ENCODE assay signal across 8 cellular contexts in genomic region chr17:41812176-41813038, GRCh38. TPM values are rescaled to one million over a fixed set of nuclear protein-coding genes. Genes with fewer than 3 reads are reported as not detected.
DNase-seq lines count a peak whose midpoint lies in the region; ATAC-seq and TF ChIP-seq lines count a peak whose summit lies in the region.

Gene FKBP10 (plus strand): TSS chr17:41813004. CDS start chr17:41813035, 31 bp downstream.

- H3K4me1 ChIP-seq in testis, result peaks cover 17% of the 10 kb centered on the region

- POLR2A ChIA-PET in CD4-positive, alpha-beta T cell (lab: Charles Lee), result interaction anchor here (0.7 to 2.8 kb wide), 13 partner anchors 11 to 394 kb away, joined by 3 to 24 read pairs (median 5); partner anchors contain the start of genes ACLY, CNP, EIF1 and KLHL11

- intact Hi-C loops in CD4-positive, alpha-beta T cell (cut with DNase I, micrococcal nuclease), result no loop called here
- intact Hi-C loops in testis (cut with DNase I; ENCODE audit: low total_unique reads), result no loop called here

- no peaks in the 10 kb centered on the region for H3K9me3 ChIP-seq in CD4-positive, alpha-beta T cell (ENCODE audit: control insufficient read depth, low read length)
- H3K9me3 ChIP-seq in testis, result no peaks in the 10 kb centered on the region

- H3K36me3 ChIP-seq in testis (ENCODE audit: low read depth, missing control alignments), result no peaks in the 10 kb centered on the region

- H3K27me3 Mint-ChIP-seq in CD4-positive, alpha-beta T cell, result no peaks in the 10 kb centered on the region
- H3K27me3 Mint-ChIP-seq in naive B cell, result peaks cover 6 to 38% (median 10%) of the 10 kb centered on the region in 3 donors

- H3K4me1 Mint-ChIP-seq in CD4-positive, alpha-beta T cell (ENCODE audit: low read depth), result peaks cover 22% of the 10 kb centered on the region
- H3K4me1 Mint-ChIP-seq in naive B cell, result peaks cover 10 to 21% (median 15%) of the 10 kb centered on the region in 3 donors

- WGBS in testis, 2 donors, result 1% methylated on average over 25 to 39 of the region's 39 CpGs

- TF ChIP-seq POLR2A in testis (IDR thresholded peaks at IDR 0.05), result no peak

- H3K36me3 Mint-ChIP-seq in CD4-positive, alpha-beta T cell (ENCODE audit: low read depth), result peaks cover 10% of the 10 kb centered on the region
- no peaks in the 10 kb centered on the region for H3K36me3 Mint-ChIP-seq in naive B cell

- DNase-seq in CD4-positive, alpha-beta T cell, result peak in 8 of 10 experiments; percentile 16 to 36 (median 21)
- DNase-seq in HCEC 1CT, result peak; percentile 72
- peak; percentile 71 for DNase-seq in NCI-H82 treated with DMSO at 0.1 percent for 48 hours (lab: John Stamatoyannopoulos, UW; ENCODE audit: unreplicated experiment)
- DNase-seq in activated effector memory CD4-positive, alpha-beta T cell treated with Interleukin-2 at 50 U/mL for 16 hours, result peak; percentile 22
- DNase-seq in fibroblast of the aortic adventitia (ENCODE audit: low read depth), result peak; percentile 87
- peak; percentile 21 for DNase-seq in naive B cell
- peak; percentile 79 for DNase-seq in testis
- DNase-seq in GDM1 (lab: John Stamatoyannopoulos, UW), result no peak

- peak within 1 kb of the TSS; percentile 97 for H3K4me3 Mint-ChIP-seq in CD4-positive, alpha-beta T cell
- peak within 1 kb of the TSS; percentile 85 to 93 (median 91) for H3K4me3 Mint-ChIP-seq in naive B cell

- no peaks in the 10 kb centered on the region for H3K27me3 ChIP-seq in CD4-positive, alpha-beta T cell (ENCODE audit: control insufficient read depth, insufficient read depth, low read length)
- no peaks in the 10 kb centered on the region for H3K27me3 ChIP-seq in testis

- CTCF ChIA-PET in CD4-positive, alpha-beta T cell (lab: Charles Lee), result interaction anchor here (0.9 to 1.5 kb wide), 6 partner anchors 11 to 75 kb away, joined by 3 to 15 read pairs (median 6); partner anchors contain the start of gene KLHL11

- H3K4me3 ChIP-seq in fibroblast of the aortic adventitia (ENCODE audit: low read depth, low read length), result peak within 1 kb of the TSS; percentile 83
- peak within 1 kb of the TSS; percentile 74 to 77 for H3K4me3 ChIP-seq in testis

- no peak within 1 kb of the TSS for H3K27ac ChIP-seq in CD4-positive, alpha-beta T cell (ENCODE audit: low read depth, low read length)
- peak within 1 kb of the TSS in 1 of 2 donors; percentile 67 for H3K27ac ChIP-seq in testis

- H3K27ac Mint-ChIP-seq in CD4-positive, alpha-beta T cell, result peak within 1 kb of the TSS; percentile 36
- H3K27ac Mint-ChIP-seq in naive B cell, result peak within 1 kb of the TSS in 1 of 6 donors; percentile 7

- H3K9me3 Mint-ChIP-seq in CD4-positive, alpha-beta T cell, result no peaks in the 10 kb centered on the region
- H3K9me3 Mint-ChIP-seq in naive B cell, result no peaks in the 10 kb centered on the region

- TF ChIP-seq CTCF in CD4-positive, alpha-beta T cell (IDR thresholded peaks at IDR 0.05), result no peak
- TF ChIP-seq CTCF in fibroblast of the aortic adventitia (IDR thresholded peaks at IDR 0.05; ENCODE audit: insufficient read depth, low read length) (no peak), testis (IDR thresholded peaks at IDR 0.05) (no peak)

- peak; percentile 32 for ATAC-seq in CD4-positive, alpha-beta T cell (ENCODE audit: poor library complexity)
- peak; percentile 8 to 17 for ATAC-seq in naive B cell (ENCODE audit: low read depth in 2 of 2)

RNA-seq across cellular contexts. Expression of gene FKBP10, which starts in this region (rescaled TPM):
- total RNA-seq in CD4-positive, alpha-beta T cell, result not detected
- total RNA-seq in fibroblast of the aortic adventitia (ENCODE audit: low replicate concordance), result 187 and 270 TPM in 2 replicates
- not detected for polyA plus RNA-seq in naive B cell (ENCODE audit: low read depth in 6 of 6)
- 10 to 100 TPM; 31.4 to 36.5 TPM for total RNA-seq in testis
- 37.8 TPM for polyA plus RNA-seq in testis (ENCODE audit: insufficient read depth, low read depth, low replicate concordance)

Comparison
In these comparisons a context has a peak if more than half of its experiments do, and no peak if none do; other contexts are left out.
1. RNA of gene FKBP10 (total RNA-seq): 187 to 270 TPM in fibroblast of the aortic adventitia and 31.4 to 36.5 TPM in testis; not detected in CD4-positive, alpha-beta T cell; every median in the first group is over 10 times any median in the second.
2. RNA of gene FKBP10 (polyA plus RNA-seq): 37.8 TPM in testis (single experiment); not detected in naive B cell; every median in the first group is over 10 times any median in the second.
3. Peak in DNase-seq and ATAC-seq in CD4-positive, alpha-beta T cell; RNA of the gene not detected or under 1 TPM.
4. Peak in DNase-seq and ATAC-seq in naive B cell; RNA of the gene not detected or under 1 TPM.